In the genomic region with DNA sequence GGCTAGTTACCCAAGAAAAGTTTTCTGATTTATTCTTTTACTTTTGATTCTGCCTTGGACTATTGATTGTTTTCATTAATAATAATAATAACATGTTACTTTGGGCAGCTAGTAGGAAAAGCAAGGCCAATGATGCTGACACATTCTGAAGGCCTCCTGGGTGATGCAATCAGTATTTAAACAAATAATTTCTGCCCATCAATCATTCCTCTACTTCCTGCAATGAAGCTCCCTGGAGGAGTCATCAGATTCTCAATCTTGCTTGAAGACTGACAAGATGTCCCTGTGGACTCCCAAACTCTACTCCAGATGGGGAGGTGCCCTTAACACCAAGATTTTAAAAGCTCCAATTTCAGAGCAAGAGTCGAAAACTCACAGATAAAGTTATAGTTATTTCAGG, we compare ENCODE assay signal across 8 cellular contexts. TPM values are rescaled to one million over a fixed set of nuclear protein-coding genes. Genes with fewer than 3 reads are reported as not detected.
A peak's percentile ranks its signal among the peaks of the same experiment; 100 is the strongest.
DNase-seq lines count a peak whose midpoint lies in the region; ATAC-seq, FAIRE-seq and TF ChIP-seq lines count a peak whose summit lies in the region.

A gene with protein sequence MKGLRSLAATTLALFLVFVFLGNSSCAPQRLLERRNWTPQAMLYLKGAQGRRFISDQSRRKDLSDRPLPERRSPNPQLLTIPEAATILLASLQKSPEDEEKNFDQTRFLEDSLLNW (plus strand): TSS at position 244 of the 400 bp plus-strand sequence. CDS start 177 bp downstream, outside the sequence.

- no peaks in the 10 kb centered on the region for H3K79me2 ChIP-seq in SK-N-SH (ENCODE audit: insufficient read depth)

- CTCF ChIA-PET in SK-N-SH (lab: Yijun Ruan, JAX): no interaction called here

- FAIRE-seq in RCC 7860 (lab: Jason Lieb, UNC): no peak

- no peaks in the 10 kb centered on the region for H3K36me3 ChIP-seq in SK-N-SH (replicated peaks in 1 of 2; ENCODE audit: control insufficient read depth in 1 of 2, insufficient read depth in 2 of 2, low read length in 1 of 2)
- no peaks in the 10 kb centered on the region for H3K36me3 ChIP-seq in iPS DF 6.9 (ENCODE audit: control insufficient read depth, insufficient read depth, low read length)
- H3K36me3 ChIP-seq in subcutaneous abdominal adipose tissue (ENCODE audit: control insufficient read depth in 5 of 5, insufficient read depth in 5 of 5, low read length in 5 of 5): peaks cover 0 to 4% (median 0%) of the 10 kb centered on the region in 5 donors

- POLR2A ChIA-PET in SK-N-SH (lab: Yijun Ruan, JAX): no interaction called here

- peaks cover 5% of the 10 kb centered on the region for H3K4me1 Mint-ChIP-seq in activated T-helper 1 cell treated with anti-CD3 and anti-CD28 coated beads, Interleukin-12 subunit alpha, Interleukin-12 subunit beta, Interleukin-2, Interleukin-4 antibody, amounts not matched to agents 30 ng/mL and 10 ng/mL and 1 ng/mL, durations not matched to agents 14 hours and 24 hours and 36 hours (ENCODE audit: low read depth)

- H3K9ac ChIP-seq in SK-N-SH (no peak within 1 kb of the TSS), subcutaneous abdominal adipose tissue (ENCODE audit: low read length in 5 of 5) (peak within 1 kb of the TSS in 1 of 5 donors; percentile 21)

- intact Hi-C loops in activated T-helper 1 cell treated with anti-CD3 and anti-CD28 coated beads, Interleukin-12 subunit alpha, Interleukin-12 subunit beta, Interleukin-2, Interleukin-4 antibody, amounts not matched to agents 30 ng/mL and 10 ng/mL and 1 ng/mL, durations not matched to agents 14 hours and 24 hours and 36 hours (cut with micrococcal nuclease): loop anchor here (5.0 kb wide), 1 partner anchor 116 kb away; no protein-coding TSS in a partner anchor

- WGBS in SK-N-SH (ENCODE audit: low lambda C conversion rate): 88% methylated on average over 1 of the region's 1 CpG
- WGBS in iPS DF 6.9 (ENCODE audit: insufficient coverage, insufficient read length): no CpG with 5 or more reads among the region's 1 CpG

- ATAC-seq in SK-N-SH treated with all-trans-retinoic acid at 6 μM for 48 hours: no peak
- no peak for ATAC-seq in HG02884 (IDR thresholded peaks at IDR 0.05; ENCODE audit: unreplicated experiment)

- no peaks in the 10 kb centered on the region for H3K9me3 ChIP-seq in SK-N-SH
- no peaks in the 10 kb centered on the region for H3K9me3 ChIP-seq in iPS DF 6.9 (ENCODE audit: control insufficient read depth, insufficient read depth, low read length)
- H3K9me3 ChIP-seq in subcutaneous abdominal adipose tissue (ENCODE audit: control insufficient read depth in 5 of 5, low read length in 5 of 5): peaks cover 0 to 2% (median 0%) of the 10 kb centered on the region in 5 donors

- peak within 1 kb of the TSS; percentile 86 for H3K4me3 Mint-ChIP-seq in activated T-helper 1 cell treated with anti-CD3 and anti-CD28 coated beads, Interleukin-12 subunit alpha, Interleukin-12 subunit beta, Interleukin-2, Interleukin-4 antibody, amounts not matched to agents 30 ng/mL and 10 ng/mL and 1 ng/mL, durations not matched to agents 14 hours and 24 hours and 36 hours

- H3K27ac Mint-ChIP-seq in activated T-helper 1 cell treated with anti-CD3 and anti-CD28 coated beads, Interleukin-12 subunit alpha, Interleukin-12 subunit beta, Interleukin-2, Interleukin-4 antibody, amounts not matched to agents 30 ng/mL and 10 ng/mL and 1 ng/mL, durations not matched to agents 14 hours and 24 hours and 36 hours: peak within 1 kb of the TSS; percentile 46

- TF ChIP-seq EP300 in SK-N-SH (IDR thresholded peaks at IDR 0.05; ENCODE audit: borderline replicate concordance in 1 of 2, low read depth in 1 of 2, low read length in 1 of 2): no peak

- no peak for DNase-seq in SK-N-SH
- DNase-seq in activated T-helper 1 cell treated with anti-CD3 and anti-CD28 coated beads, Interleukin-12 subunit alpha, Interleukin-12 subunit beta, Interleukin-2, Interleukin-4 antibody, amounts not matched to agents 30 ng/mL and 10 ng/mL and 1 ng/mL, durations not matched to agents 14 hours and 24 hours and 36 hours (ENCODE audit: low spot score): no peak
- DNase-seq in iPS DF 6.9 (ENCODE audit: low read depth, low spot score): no peak
- no peak for DNase-seq in RCC 7860 (ENCODE audit: low spot score)
- DNase-seq in NCI-H526 (lab: John Stamatoyannopoulos, UW): no peak

- peaks cover 6% of the 10 kb centered on the region for H3F3A ChIP-seq in SK-N-SH (replicated peaks; ENCODE audit: insufficient read depth)

- peak within 1 kb of the TSS; percentile 88 for H3K4me2 ChIP-seq in SK-N-SH

- H3K36me3 Mint-ChIP-seq in activated T-helper 1 cell treated with anti-CD3 and anti-CD28 coated beads, Interleukin-12 subunit alpha, Interleukin-12 subunit beta, Interleukin-2, Interleukin-4 antibody, amounts not matched to agents 30 ng/mL and 10 ng/mL and 1 ng/mL, durations not matched to agents 14 hours and 24 hours and 36 hours (ENCODE audit: low read depth): peaks cover 2% of the 10 kb centered on the region

- H4K20me1 ChIP-seq in SK-N-SH (ENCODE audit: insufficient read depth): no peaks in the 10 kb centered on the region

- H3K27me3 ChIP-seq in SK-N-SH (ENCODE audit: insufficient read depth): peaks cover 38% of the 10 kb centered on the region; the same call in 1 of the 2 replicates
- peaks cover 9% of the 10 kb centered on the region; the same call in 1 of the 2 replicates for H3K27me3 ChIP-seq in iPS DF 6.9 (ENCODE audit: control insufficient read depth, insufficient read depth, low read length)
- peaks cover 0 to 4% (median 0%) of the 10 kb centered on the region in 5 donors for H3K27me3 ChIP-seq in subcutaneous abdominal adipose tissue (ENCODE audit: control insufficient read depth in 5 of 5, insufficient read depth in 4 of 5, low read length in 5 of 5)

- no peak within 1 kb of the TSS for H2AFZ ChIP-seq in SK-N-SH (ENCODE audit: low read depth)

- H3K4me1 ChIP-seq in SK-N-SH (ENCODE audit: control insufficient read depth in 1 of 2, insufficient read depth in 2 of 2, low read depth in 1 of 2, low read length in 1 of 2) (peaks cover 3 to 7% of the 10 kb centered on the region in 2 experiments; a peak in 3 of 4 replicates), iPS DF 6.9 (ENCODE audit: control insufficient read depth, insufficient read depth, low read length) (no peaks in the 10 kb centered on the region), subcutaneous abdominal adipose tissue (ENCODE audit: control insufficient read depth in 5 of 5, insufficient read depth in 5 of 5, low read length in 5 of 5) (peaks cover 0 to 27% (median 20%) of the 10 kb centered on the region in 5 donors)

- H3K9me2 ChIP-seq in SK-N-SH: no peaks in the 10 kb centered on the region

- peaks cover 27% of the 10 kb centered on the region for H3K27me3 Mint-ChIP-seq in activated T-helper 1 cell treated with anti-CD3 and anti-CD28 coated beads, Interleukin-12 subunit alpha, Interleukin-12 subunit beta, Interleukin-2, Interleukin-4 antibody, amounts not matched to agents 30 ng/mL and 10 ng/mL and 1 ng/mL, durations not matched to agents 14 hours and 24 hours and 36 hours (ENCODE audit: insufficient read depth)

- no peak within 1 kb of the TSS for H3K27ac ChIP-seq in SK-N-SH (ENCODE audit: low read depth in 2 of 2, low read length in 1 of 2)
- H3K27ac ChIP-seq in iPS DF 6.9 (ENCODE audit: low read length): no peak within 1 kb of the TSS
- peak within 1 kb of the TSS; percentile 45 for H3K27ac ChIP-seq in subcutaneous abdominal adipose tissue (ENCODE audit: low read depth, low read length)

- peaks cover 9% of the 10 kb centered on the region for H3K9me3 Mint-ChIP-seq in activated T-helper 1 cell treated with anti-CD3 and anti-CD28 coated beads, Interleukin-12 subunit alpha, Interleukin-12 subunit beta, Interleukin-2, Interleukin-4 antibody, amounts not matched to agents 30 ng/mL and 10 ng/mL and 1 ng/mL, durations not matched to agents 14 hours and 24 hours and 36 hours

- H3K4me3 ChIP-seq in SK-N-SH (ENCODE audit: low read depth in 2 of 2, low read length in 1 of 2) (peak within 1 kb of the TSS in 1 of 2 experiments; percentile 61; a peak in 2 of 4 replicates), iPS DF 6.9 (ENCODE audit: low read length) (peak within 1 kb of the TSS; percentile 68; the same call in 1 of the 2 replicates), subcutaneous abdominal adipose tissue (ENCODE audit: low read depth in 1 of 5, low read length in 5 of 5) (peak within 1 kb of the TSS; percentile 42 to 79 (median 77))

- no peak for TF ChIP-seq RAD21 in SK-N-SH (IDR thresholded peaks at IDR 0.05; ENCODE audit: low read length)

- no peak for TF ChIP-seq CTCF in SK-N-SH (IDR thresholded peaks at IDR 0.05)

TF ChIP-seq in SK-N-SH, 30 proteins besides CTCF, POLR2A, EP300 and RAD21 (continues in another document):
- TF ChIP-seq, protein P1, sequence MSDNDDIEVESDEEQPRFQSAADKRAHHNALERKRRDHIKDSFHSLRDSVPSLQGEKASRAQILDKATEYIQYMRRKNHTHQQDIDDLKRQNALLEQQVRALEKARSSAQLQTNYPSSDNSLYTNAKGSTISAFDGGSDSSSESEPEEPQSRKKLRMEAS (IDR thresholded peaks at IDR 0.05; ENCODE audit: low read depth): no peak
- TF ChIP-seq SIN3A (IDR thresholded peaks at IDR 0.05; ENCODE audit: borderline replicate concordance, low read depth, low read length) (no peak), NFIC (IDR thresholded peaks at IDR 0.05; ENCODE audit: borderline replicate concordance) (no peak), JUND (IDR thresholded peaks at IDR 0.05) (no peak), FOSL2 (IDR thresholded peaks at IDR 0.05; ENCODE audit: borderline replicate concordance, low read depth) (no peak), MXI1 (IDR thresholded peaks at IDR 0.05; ENCODE audit: low read depth, low read length) (no peak), FOXM1 (IDR thresholded peaks at IDR 0.05; ENCODE audit: low read depth) (no peak)

RNA-seq across cellular contexts. Expression of the gene that starts here (rescaled TPM):
- not detected in 2 replicates for polyA plus RNA-seq in SK-N-SH (2012; rRNA removed)
- not detected in 2 replicates for polyA plus RNA-seq in SK-N-SH (2012; cell fraction: cytosol; rRNA removed)
- polyA plus RNA-seq in SK-N-SH (2012; cell fraction: nucleus; rRNA removed): 0.06 and 0.07 TPM in 2 replicates
- total RNA-seq in activated T-helper 1 cell treated with anti-CD3 and anti-CD28 coated beads, Interleukin-12 subunit alpha, Interleukin-12 subunit beta, Interleukin-2, Interleukin-4 antibody, amounts not matched to agents 30 ng/mL and 10 ng/mL and 1 ng/mL, durations not matched to agents 14 hours and 24 hours and 36 hours: 0.49 and 1.0 TPM in 2 replicates
